21 cellular contexts compared by ENCODE assay signal in the genomic region with DNA sequence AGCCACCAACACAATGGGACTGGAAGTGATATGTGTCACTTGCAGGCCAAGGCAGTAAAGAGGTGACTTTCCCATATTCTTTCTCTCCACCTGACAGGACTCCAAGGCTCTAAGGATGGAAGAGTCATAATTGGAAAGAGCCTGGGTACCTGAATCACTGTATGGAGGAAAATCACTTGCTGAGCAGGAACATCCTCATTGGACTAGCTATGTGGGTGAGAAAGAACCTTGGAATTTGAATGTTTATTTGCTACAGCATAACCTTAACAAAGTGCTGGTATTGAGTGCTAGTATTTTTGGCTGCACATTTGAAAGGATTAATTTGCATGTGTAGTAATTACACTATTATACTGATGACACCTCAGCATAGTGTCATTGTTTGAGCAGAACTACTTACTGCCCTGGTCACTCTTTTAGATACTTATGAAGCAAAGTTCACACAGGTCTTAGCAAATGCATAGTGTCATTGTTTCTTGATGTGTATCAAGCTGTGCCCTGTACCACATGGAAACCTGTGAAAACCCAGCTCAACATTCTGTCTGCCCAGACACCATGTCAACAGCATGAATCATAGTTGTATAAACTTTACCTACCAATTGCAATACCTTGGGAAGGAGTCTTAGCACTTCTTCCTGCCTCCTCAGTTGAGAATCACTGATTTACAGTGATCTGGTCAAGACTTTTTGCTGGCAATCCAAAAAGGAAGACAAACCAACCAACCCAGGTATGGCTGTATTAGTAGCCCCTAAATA. TPM values are rescaled to one million over a fixed set of nuclear protein-coding genes. Genes with fewer than 3 reads are reported as not detected.
DNase-seq lines count a peak whose midpoint lies in the region; ATAC-seq and TF ChIP-seq lines count a peak whose summit lies in the region.
"Had no signal": no experiment of that assay in that cellular context is flagged by ENCODE, and none has a peak within 500 bp of the region (broad histone marks: within the 10 kb centered on the region; RNA-seq: fewer than 3 reads in every experiment).

No MANE protein-coding gene starts in this region.

- H3K4me1 ChIP-seq in IMR-90 (ENCODE audit: control insufficient read depth, insufficient read depth, low read length), result peaks cover 9% of the 10 kb centered on the region
- H3K4me1 ChIP-seq in breast epithelium, result no peaks in the 10 kb centered on the region
- peaks cover 3% of the 10 kb centered on the region for H3K4me1 ChIP-seq in effector memory CD4-positive, alpha-beta T cell (ENCODE audit: control insufficient read depth, insufficient read depth, low read length, poor library complexity, severe bottlenecking)

- H3K4me3 ChIP-seq in IMR-90 (ENCODE audit: insufficient read depth, low read depth, low read length) (no peak overlapping the region), breast epithelium (no peak overlapping the region)
- no peak overlapping the region for H3K4me3 ChIP-seq in effector memory CD4-positive, alpha-beta T cell (ENCODE audit: insufficient read depth, low read depth, low read length, poor library complexity, severe bottlenecking)
- H3K4me3 ChIP-seq: cardiac muscle cell, GM23338, SJSA1, thyroid gland had no signal

- H3K9me3 ChIP-seq in IMR-90 (ENCODE audit: control insufficient read depth, insufficient read depth, low read length) (0 out of 2 replicates have a peak, but pooled peaks cover 3% of the 10 kb centered on the region), breast epithelium (no peaks in the 10 kb centered on the region)
- no peaks in the 10 kb centered on the region for H3K9me3 ChIP-seq in effector memory CD4-positive, alpha-beta T cell (ENCODE audit: control insufficient read depth, low read length)
- H3K9me3 ChIP-seq: SJSA1, thyroid gland had no signal

- no peak overlapping the region for H2BK5ac ChIP-seq in IMR-90 (ENCODE audit: low read depth, low read length, poor library complexity, severe bottlenecking)

- H3K9me3 Mint-ChIP-seq in naive thymus-derived CD8-positive, alpha-beta T cell, result no peaks in the 10 kb centered on the region
- H3K9me3 Mint-ChIP-seq: GM23338, nephron progenitor cell had no signal

- no peak overlapping the region for H3K4ac ChIP-seq in IMR-90 (ENCODE audit: low read depth, low read length)

- no peak overlapping the region for H2BK20ac ChIP-seq in IMR-90 (ENCODE audit: low read depth, low read length)

- dilution Hi-C loops in IMR-90 (cut with HindIII; ENCODE audit: low sequenced_read_pairs, unreplicated experiment), result no loop called here

- peaks cover 5% of the 10 kb centered on the region; the same call in 1 of the 2 replicates for H4K20me1 ChIP-seq in IMR-90 (ENCODE audit: insufficient read depth, low read length)

- no peak overlapping the region for H3K27ac ChIP-seq in IMR-90 (ENCODE audit: insufficient read depth, low read length)
- peak overlapping the region; percentile 40 to 48 for H3K27ac ChIP-seq in breast epithelium
- no peak overlapping the region for H3K27ac ChIP-seq in effector memory CD4-positive, alpha-beta T cell (ENCODE audit: insufficient read depth, low read length, poor library complexity, severe bottlenecking)
- H3K27ac ChIP-seq in substantia nigra (ENCODE audit: low read depth, low read length, poor library complexity, severe bottlenecking), result no peak overlapping the region
- H3K27ac ChIP-seq: cardiac muscle cell, SJSA1, thyroid gland had no signal

- no peak overlapping the region for H2AK9ac ChIP-seq in IMR-90 (replicated peaks; ENCODE audit: low read depth, low read length, poor library complexity)

- 0 out of 4 replicates have a peak, but pooled peaks cover 0 to 4% of the 10 kb centered on the region in 2 experiments for H3K79me1 ChIP-seq in IMR-90 (ENCODE audit: low read depth in 1 of 2, low read length in 2 of 2)

- CTCF ChIA-PET in IMR-90 (lab: Yijun Ruan, JAX), result interaction anchor here (0.6 to 5.8 kb wide), 3 partner anchors 30 to 64 kb away, joined by 3 to 67 read pairs (median 3); no protein-coding TSS in a partner anchor

- H3K27ac Mint-ChIP-seq in naive thymus-derived CD8-positive, alpha-beta T cell, result no peak overlapping the region
- H3K27ac Mint-ChIP-seq: GM23338, nephron progenitor cell had no signal

- no peak overlapping the region for H3K18ac ChIP-seq in IMR-90 (ENCODE audit: low read depth, low read length)

- TF ChIP-seq POLR2A in IMR-90 (IDR thresholded peaks at IDR 0.05; ENCODE audit: low read depth, low read length) (no peak), breast epithelium (IDR thresholded peaks at IDR 0.05) (no peak)

- POLR2A ChIA-PET in IMR-90 (lab: Charles Lee; ENCODE audit: unreplicated experiment), result no interaction called here
- POLR2A ChIA-PET in naive thymus-derived CD8-positive, alpha-beta T cell (lab: Charles Lee), result interaction anchor here (1.1 to 2.1 kb wide), 2 partner anchors 31 to 94 kb away, joined by 3 to 7 read pairs; no protein-coding TSS in a partner anchor

- H2BK120ac ChIP-seq in IMR-90 (ENCODE audit: low read depth, low read length), result no peak overlapping the region

- BruUV-seq in IMR-90 (replicated peaks; lab: Mats Ljungman, UMichigan), result no TSS peak

- H3K14ac ChIP-seq in IMR-90 (replicated peaks; ENCODE audit: low read depth, low read length), result no peak overlapping the region

- no peak overlapping the region for H4K5ac ChIP-seq in IMR-90 (ENCODE audit: low read depth, low read length)

- peaks cover 5 to 11% (median 8%) of the 10 kb centered on the region in 4 donors for H3K4me1 Mint-ChIP-seq in naive thymus-derived CD8-positive, alpha-beta T cell

- H4K91ac ChIP-seq in IMR-90 (ENCODE audit: insufficient read depth, low read depth, low read length), result no peak overlapping the region

- in situ Hi-C loops in Caki2 (cut with HindIII; ENCODE audit: low pct_unique_long_range_greater_than_20kb, low sequenced_read_pairs) (no loop called here), IMR-90 (cut with MboI; ENCODE audit: low sequenced_read_pairs) (loop anchor here (5.0 to 25.0 kb wide), 3 partner anchors 66 to 686 kb away; partner anchors contain the start of gene TUFT1)

- H3K4me3 Mint-ChIP-seq in naive thymus-derived CD8-positive, alpha-beta T cell, result no peak overlapping the region
- H3K4me3 Mint-ChIP-seq: GM23338, nephron progenitor cell had no signal

- DNase-seq in Caki2 (ENCODE audit: low read depth) (peak; percentile 91), IMR-90 (peak; percentile 44), breast epithelium (ENCODE audit: low spot score in 2 of 2) (no peak), kidney glomerular epithelial cell (lab: John Stamatoyannopoulos, UW) (peak; percentile 96), substantia nigra (lab: John Stamatoyannopoulos, UW) (no peak)
- DNase-seq in effector memory CD4-positive, alpha-beta T cell, result no peak
- DNase-seq in activated CD4-positive, alpha-beta T cell treated with anti-CD3 and anti-CD28 coated beads for 48 hours, result no peak
- DNase-seq in naive thymus-derived CD8-positive, alpha-beta T cell, result no peak
- DNase-seq: activated gamma-delta T cell treated with Interleukin-2 at 50 U/mL for 16 hours; activated T-cell treated with anti-CD3 and anti-CD28 coated beads for 4 hours; dermis blood vessel endothelial cell; midbrain; NCI-H526; nephron progenitor cell; OCI-M1; stimulated activated CD4-positive, alpha-beta T cell treated with anti-CD3 and anti-CD28 coated beads, Interleukin-1b, Interleukin-23, amount 100 ng/mL, for 48 hours; stimulated activated naive CD4-positive, alpha-beta T cell; thyroid gland had no signal

- ATAC-seq in IMR-90 (ENCODE audit: low read depth), result no peak
- no peak for ATAC-seq in naive thymus-derived CD8-positive, alpha-beta T cell
- ATAC-seq: GM23338 had no signal

- no peak overlapping the region for H2AFZ ChIP-seq in IMR-90 (replicated peaks; ENCODE audit: low read length, poor library complexity)
- H2AFZ ChIP-seq: GM23338 had no signal

- H3K4me2 ChIP-seq in IMR-90 (ENCODE audit: low read depth, low read length), result no peak overlapping the region
- H3K4me2 ChIP-seq: GM23338 had no signal

- H2AK5ac ChIP-seq in IMR-90 (ENCODE audit: low read depth, low read length), result no peak overlapping the region

- peaks cover 4% of the 10 kb centered on the region; the same call in 1 of the 2 replicates for H3K27me3 ChIP-seq in IMR-90 (ENCODE audit: control insufficient read depth, insufficient read depth, low read length)
- no peaks in the 10 kb centered on the region for H3K27me3 ChIP-seq in breast epithelium
- no peaks in the 10 kb centered on the region for H3K27me3 ChIP-seq in effector memory CD4-positive, alpha-beta T cell (replicated peaks; ENCODE audit: control insufficient read depth, insufficient read depth, low read length, poor library complexity, severe bottlenecking)
- H3K27me3 ChIP-seq: SJSA1, thyroid gland had no signal

- peaks cover 2% of the 10 kb centered on the region; the same call in 1 of the 2 replicates for H3K9me1 ChIP-seq in IMR-90 (ENCODE audit: insufficient read depth, low read length)

- H3K23ac ChIP-seq in IMR-90 (ENCODE audit: low read depth, low read length), result no peak overlapping the region

- H3K27me3 Mint-ChIP-seq in naive thymus-derived CD8-positive, alpha-beta T cell, result peaks cover 2 to 11% (median 7%) of the 10 kb centered on the region in 5 donors

- no peak for TF ChIP-seq RAD21 in IMR-90 (IDR thresholded peaks at IDR 0.05; ENCODE audit: low read length)

- H2BK15ac ChIP-seq in IMR-90 (ENCODE audit: low read depth, low read length), result no peak overlapping the region

- intact Hi-C loops in IMR-90 (cut with micrococcal nuclease) (no loop called here), breast epithelium (cut with DNase I; ENCODE audit: low total_unique reads) (no loop called here)

- H3K36me3 ChIP-seq in IMR-90 (ENCODE audit: control insufficient read depth, insufficient read depth, low read length), result no peaks in the 10 kb centered on the region
- no peaks in the 10 kb centered on the region for H3K36me3 ChIP-seq in breast epithelium
- no peaks in the 10 kb centered on the region for H3K36me3 ChIP-seq in effector memory CD4-positive, alpha-beta T cell (ENCODE audit: control insufficient read depth, insufficient read depth, low read length)
- H3K36me3 ChIP-seq: cardiac muscle cell, SJSA1, thyroid gland had no signal

- TF ChIP-seq CTCF in IMR-90 (conservative IDR thresholded peaks at IDR 0.05; ENCODE audit: low read depth, low read length), result no peak
- no peak for TF ChIP-seq CTCF in breast epithelium (IDR thresholded peaks at IDR 0.05)

- H3K9ac ChIP-seq in IMR-90 (ENCODE audit: low read depth, low read length), result no peak overlapping the region

- no peak overlapping the region for H4K8ac ChIP-seq in IMR-90 (ENCODE audit: low read depth in 2 of 2, low read length in 2 of 2)

- H3K56ac ChIP-seq in IMR-90 (ENCODE audit: extremely low read depth, insufficient read depth, low read length), result no peak overlapping the region

- no peaks in the 10 kb centered on the region for H3K36me3 Mint-ChIP-seq in naive thymus-derived CD8-positive, alpha-beta T cell

RNA-seq across cellular contexts. Expression of gene S100A10, which starts 5.1 kb away (rescaled TPM):
- total RNA-seq in Caki2 (2014; rRNA removed; shearing (Covaris generic); ENCODE audit: low replicate concordance), result 456 and 483 TPM in 2 replicates
- total RNA-seq in IMR-90 (2012; rRNA removed) (77.2 and 86.0 TPM in 2 replicates), breast epithelium (100 to 1,000 TPM in 1 of 3 donors, 10 to 100 TPM in 2; 70.4 to 156 (median 84.9) TPM)
- 223 and 277 TPM in 2 replicates for polyA plus RNA-seq in IMR-90 (2012; rRNA removed)
- polyA plus RNA-seq in IMR-90 (2012; cell fraction: cytosol; rRNA removed), result 119 and 149 TPM in 2 replicates
- polyA plus RNA-seq in IMR-90 (2012; cell fraction: nucleus; rRNA removed; ENCODE audit: low replicate concordance), result 18.1 and 82.0 TPM in 2 replicates
- 100 to 1,000 TPM; 198 to 212 TPM for total RNA-seq in naive thymus-derived CD8-positive, alpha-beta T cell
- polyA plus RNA-seq in naive thymus-derived CD8-positive, alpha-beta T cell, result 100 to 1,000 TPM; 629 to 783 (median 630) TPM

RNA-seq across cellular contexts. Expression of gene S100A11, which starts 38.0 kb away (rescaled TPM):
- 309 and 455 TPM in 2 replicates for total RNA-seq in Caki2 (2014; rRNA removed; shearing (Covaris generic); ENCODE audit: low replicate concordance)
- total RNA-seq in IMR-90 (2012; rRNA removed) (117 and 167 TPM in 2 replicates), breast epithelium (100 to 1,000 TPM; 220 to 325 (median 275) TPM)
- 1,354 and 1,402 TPM in 2 replicates for polyA plus RNA-seq in IMR-90 (2012; rRNA removed)
- 1,239 and 1,683 TPM in 2 replicates for polyA plus RNA-seq in IMR-90 (2012; cell fraction: cytosol; rRNA removed)
- polyA plus RNA-seq in IMR-90 (2012; cell fraction: nucleus; rRNA removed; ENCODE audit: low replicate concordance), result 148 and 260 TPM in 2 replicates
- total RNA-seq in naive thymus-derived CD8-positive, alpha-beta T cell, result 10 to 100 TPM; 88.6 to 95.4 TPM
- 100 to 1,000 TPM in 1 of 3 donors, 10 to 100 TPM in 2; 62.0 to 124 (median 74.6) TPM for polyA plus RNA-seq in naive thymus-derived CD8-positive, alpha-beta T cell

Comparison
In these comparisons a context has a peak if more than half of its experiments do, and no peak if none do; other contexts are left out.
1. DNase-seq: peak in Caki2 (single experiment), IMR-90 (single experiment) and kidney glomerular epithelial cell (single experiment); none in breast epithelium (0 of 2), effector memory CD4-positive, alpha-beta T cell (0 of 3), activated CD4-positive, alpha-beta T cell treated with anti-CD3 and anti-CD28 coated beads for 48 hours (single experiment), naive thymus-derived CD8-positive, alpha-beta T cell (0 of 10) and substantia nigra (0 of 49).
2. H3K27ac ChIP-seq: peak in breast epithelium (2 of 2); none in IMR-90 (single experiment), effector memory CD4-positive, alpha-beta T cell (single experiment) and substantia nigra (single experiment).